Comparison of ENCODE assay signal across 1 cellular context in genomic region chr1:205121660-205122488, GRCh38.
TF ChIP-seq lines count a peak whose summit lies in the region.

Gene RBBP5 (minus strand): TSS chr1:205121978. CDS start chr1:205121873, 105 bp downstream.

TF ChIP-seq in HepG2, 621 proteins besides CTCF, POLR2A, EP300 and RAD21 (continued from another document and continues in another):
- TF ChIP-seq KLF12 (CRISPR knock-in tag; IDR thresholded peaks at IDR 0.05; ENCODE audit: borderline replicate concordance) (no peak), DNMT1 (CRISPR knock-in tag; IDR thresholded peaks at IDR 0.05) (peak; percentile 84; the same call in 1 of the 2 replicates), ZGPAT (CRISPR knock-in tag; IDR thresholded peaks at IDR 0.05) (peak; percentile 97), TEAD2 (CRISPR knock-in tag; IDR thresholded peaks at IDR 0.05) (no peak), ZNF605 (CRISPR knock-in tag; IDR thresholded peaks at IDR 0.05) (peak; percentile 85; the same call in 1 of the 2 replicates), ZNF790 (CRISPR knock-in tag; IDR thresholded peaks at IDR 0.05; ENCODE audit: borderline replicate concordance) (no peak), ZMYM3 (CRISPR knock-in tag; IDR thresholded peaks at IDR 0.05) (peak; percentile 69; the same call in 1 of the 2 replicates), ZNF460 (CRISPR knock-in tag; IDR thresholded peaks at IDR 0.05; ENCODE audit: borderline replicate concordance) (no peak; the same call in 1 of the 2 replicates), PPARG (CRISPR knock-in tag; conservative IDR thresholded peaks at IDR 0.05) (peak; percentile 67), ZNF678 (CRISPR knock-in tag; IDR thresholded peaks at IDR 0.05) (no peak), ZNF75D (CRISPR knock-in tag; IDR thresholded peaks at IDR 0.05; ENCODE audit: borderline replicate concordance) (no peak), ARID4A (CRISPR knock-in tag; IDR thresholded peaks at IDR 0.05; ENCODE audit: borderline replicate concordance) (peak; percentile 88; the same call in 1 of the 2 replicates), GPBP1L1 (CRISPR knock-in tag; IDR thresholded peaks at IDR 0.05) (no peak), ZNF552 (CRISPR knock-in tag; IDR thresholded peaks at IDR 0.05; ENCODE audit: borderline replicate concordance) (0 out of 2 replicates have a peak, but pooled peaks have one; percentile 64), AKAP8 (CRISPR knock-in tag; IDR thresholded peaks at IDR 0.05) (no peak), PATZ1 (CRISPR knock-in tag; IDR thresholded peaks at IDR 0.05) (peak; percentile 66), MLLT10 (CRISPR knock-in tag; IDR thresholded peaks at IDR 0.05) (no peak), TCF12 (IDR thresholded peaks at IDR 0.05) (no peak), TCF12 (CRISPR knock-in tag; IDR thresholded peaks at IDR 0.05) (no peak), SOX6 (IDR thresholded peaks at IDR 0.05) (no peak), SOX6 (CRISPR knock-in tag; IDR thresholded peaks at IDR 0.05) (peak; percentile 67), LCORL (IDR thresholded peaks at IDR 0.05) (peak; percentile 86), LCORL (CRISPR knock-in tag; IDR thresholded peaks at IDR 0.05) (no peak; the same call in 1 of the 2 replicates), ETS1 (CRISPR knock-in tag; IDR thresholded peaks at IDR 0.05) (no peak), ZNF430 (CRISPR knock-in tag; IDR thresholded peaks at IDR 0.05) (no peak), MAZ (IDR thresholded peaks at IDR 0.05; ENCODE audit: borderline replicate concordance, low read depth, low read length) (no peak), MAZ (CRISPR knock-in tag; IDR thresholded peaks at IDR 0.05; ENCODE audit: low read depth) (0 out of 2 replicates have a peak, but pooled peaks have one; percentile 39), ZNF224 (CRISPR knock-in tag; IDR thresholded peaks at IDR 0.05) (0 out of 2 replicates have a peak, but pooled peaks have one; percentile 22), ZBTB3 (CRISPR knock-in tag; IDR thresholded peaks at IDR 0.05; ENCODE audit: borderline replicate concordance, low read depth) (no peak), KDM1A (CRISPR knock-in tag; IDR thresholded peaks at IDR 0.05) (no peak), ETV6 (CRISPR knock-in tag; conservative IDR thresholded peaks at IDR 0.05) (peak; percentile 78; the same call in 1 of the 2 replicates), ZNF609 (CRISPR knock-in tag; IDR thresholded peaks at IDR 0.05; ENCODE audit: borderline replicate concordance) (0 out of 2 replicates have a peak, but pooled peaks have one; percentile 42), NFIC (IDR thresholded peaks at IDR 0.05; ENCODE audit: low read length) (peak; percentile 88), ZNF296 (CRISPR knock-in tag; conservative IDR thresholded peaks at IDR 0.05) (no peak), MYNN (CRISPR knock-in tag; IDR thresholded peaks at IDR 0.05; ENCODE audit: low read depth) (no peak), SP2 (CRISPR knock-in tag; IDR thresholded peaks at IDR 0.05) (no peak; the same call in 1 of the 2 replicates), SP4 (CRISPR knock-in tag; IDR thresholded peaks at IDR 0.05) (peak; percentile 71), SRY (CRISPR knock-in tag; IDR thresholded peaks at IDR 0.05) (peak; percentile 75; the same call in 1 of the 2 replicates), YEATS2 (CRISPR knock-in tag; IDR thresholded peaks at IDR 0.05; ENCODE audit: borderline replicate concordance) (peak; percentile 99), MED1 (CRISPR knock-in tag; IDR thresholded peaks at IDR 0.05) (peak; percentile 71; the same call in 1 of the 2 replicates), ZNF501 (CRISPR knock-in tag; IDR thresholded peaks at IDR 0.05) (peak; percentile 99)
- TF ChIP-seq, protein P1, sequence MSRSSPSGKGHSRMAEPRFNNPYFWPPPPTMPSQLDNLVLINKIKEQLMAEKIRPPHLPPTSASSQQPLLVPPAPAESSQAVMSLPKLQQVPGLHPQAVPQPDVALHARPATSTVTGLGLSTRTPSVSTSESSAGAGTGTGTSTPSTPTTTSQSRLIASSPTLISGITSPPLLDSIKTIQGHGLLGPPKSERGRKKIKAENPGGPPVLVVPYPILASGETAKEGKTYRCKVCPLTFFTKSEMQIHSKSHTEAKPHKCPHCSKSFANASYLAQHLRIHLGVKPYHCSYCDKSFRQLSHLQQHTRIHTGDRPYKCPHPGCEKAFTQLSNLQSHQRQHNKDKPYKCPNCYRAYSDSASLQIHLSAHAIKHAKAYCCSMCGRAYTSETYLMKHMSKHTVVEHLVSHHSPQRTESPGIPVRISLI (CRISPR knock-in tag; IDR thresholded peaks at IDR 0.05; ENCODE audit: borderline replicate concordance): peak; percentile 24; the same call in 1 of the 2 replicates
- TF ChIP-seq, protein P2, sequence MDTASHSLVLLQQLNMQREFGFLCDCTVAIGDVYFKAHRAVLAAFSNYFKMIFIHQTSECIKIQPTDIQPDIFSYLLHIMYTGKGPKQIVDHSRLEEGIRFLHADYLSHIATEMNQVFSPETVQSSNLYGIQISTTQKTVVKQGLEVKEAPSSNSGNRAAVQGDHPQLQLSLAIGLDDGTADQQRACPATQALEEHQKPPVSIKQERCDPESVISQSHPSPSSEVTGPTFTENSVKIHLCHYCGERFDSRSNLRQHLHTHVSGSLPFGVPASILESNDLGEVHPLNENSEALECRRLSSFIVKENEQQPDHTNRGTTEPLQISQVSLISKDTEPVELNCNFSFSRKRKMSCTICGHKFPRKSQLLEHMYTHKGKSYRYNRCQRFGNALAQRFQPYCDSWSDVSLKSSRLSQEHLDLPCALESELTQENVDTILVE (CRISPR knock-in tag; IDR thresholded peaks at IDR 0.05): peak; percentile 87
- TF ChIP-seq, protein P3, sequence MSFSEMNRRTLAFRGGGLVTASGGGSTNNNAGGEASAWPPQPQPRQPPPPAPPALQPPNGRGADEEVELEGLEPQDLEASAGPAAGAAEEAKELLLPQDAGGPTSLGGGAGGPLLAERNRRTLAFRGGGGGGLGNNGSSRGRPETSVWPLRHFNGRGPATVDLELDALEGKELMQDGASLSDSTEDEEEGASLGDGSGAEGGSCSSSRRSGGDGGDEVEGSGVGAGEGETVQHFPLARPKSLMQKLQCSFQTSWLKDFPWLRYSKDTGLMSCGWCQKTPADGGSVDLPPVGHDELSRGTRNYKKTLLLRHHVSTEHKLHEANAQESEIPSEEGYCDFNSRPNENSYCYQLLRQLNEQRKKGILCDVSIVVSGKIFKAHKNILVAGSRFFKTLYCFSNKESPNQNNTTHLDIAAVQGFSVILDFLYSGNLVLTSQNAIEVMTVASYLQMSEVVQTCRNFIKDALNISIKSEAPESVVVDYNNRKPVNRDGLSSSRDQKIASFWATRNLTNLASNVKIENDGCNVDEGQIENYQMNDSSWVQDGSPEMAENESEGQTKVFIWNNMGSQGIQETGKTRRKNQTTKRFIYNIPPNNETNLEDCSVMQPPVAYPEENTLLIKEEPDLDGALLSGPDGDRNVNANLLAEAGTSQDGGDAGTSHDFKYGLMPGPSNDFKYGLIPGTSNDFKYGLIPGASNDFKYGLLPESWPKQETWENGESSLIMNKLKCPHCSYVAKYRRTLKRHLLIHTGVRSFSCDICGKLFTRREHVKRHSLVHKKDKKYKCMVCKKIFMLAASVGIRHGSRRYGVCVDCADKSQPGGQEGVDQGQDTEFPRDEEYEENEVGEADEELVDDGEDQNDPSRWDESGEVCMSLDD (CRISPR knock-in tag; IDR thresholded peaks at IDR 0.05; ENCODE audit: borderline replicate concordance): no peak
